1 cellular context compared by ENCODE assay signal in genomic region chr1:23483327-23484252, GRCh38.
TF ChIP-seq lines count a peak whose summit lies in the region.

Gene ASAP3, minus strand, starts transcription at chr1:23484179. Its CDS starts 46 bp downstream, at chr1:23484133.

TF ChIP-seq in HepG2, 621 proteins besides CTCF, POLR2A, EP300 and RAD21 (continued from another document and continues in another):
- no peak for TF ChIP-seq ZBTB26 (CRISPR knock-in tag; IDR thresholded peaks at IDR 0.05; ENCODE audit: borderline replicate concordance)
- no peak for TF ChIP-seq ZHX2 (IDR thresholded peaks at IDR 0.05; ENCODE audit: low read depth)
- TF ChIP-seq ZHX2 (CRISPR knock-in tag; IDR thresholded peaks at IDR 0.05; ENCODE audit: borderline replicate concordance), result no peak
- TF ChIP-seq LRRFIP1 (CRISPR knock-in tag; conservative IDR thresholded peaks at IDR 0.05), result no peak
- no peak for TF ChIP-seq ZNF546 (CRISPR knock-in tag; conservative IDR thresholded peaks at IDR 0.05)
- TF ChIP-seq TCF12 (IDR thresholded peaks at IDR 0.05), result no peak
- TF ChIP-seq TCF12 (CRISPR knock-in tag; IDR thresholded peaks at IDR 0.05), result no peak
- TF ChIP-seq PITX1 (CRISPR knock-in tag; IDR thresholded peaks at IDR 0.05), result no peak
- TF ChIP-seq SMYD3 (CRISPR knock-in tag; IDR thresholded peaks at IDR 0.05), result no peak
- TF ChIP-seq PTBP1 (IDR thresholded peaks at IDR 0.05; ENCODE audit: low read depth, low read length, poor library complexity, severe bottlenecking), result peak; percentile 62
- peak; percentile 24; the same call in 1 of the 2 replicates for TF ChIP-seq ZNF710 (CRISPR knock-in tag; IDR thresholded peaks at IDR 0.05; ENCODE audit: borderline replicate concordance)
- TF ChIP-seq ATF3 (CRISPR knock-in tag; IDR thresholded peaks at IDR 0.05), result 0 out of 2 replicates have a peak, but pooled peaks have one; percentile 22
- no peak for TF ChIP-seq RNF219 (CRISPR knock-in tag; IDR thresholded peaks at IDR 0.05)
- TF ChIP-seq SETDB1 (CRISPR knock-in tag; IDR thresholded peaks at IDR 0.05; ENCODE audit: borderline replicate concordance), result no peak
- 0 out of 2 replicates have a peak, but pooled peaks have one; percentile 67 for TF ChIP-seq PCBP1 (IDR thresholded peaks at IDR 0.05; ENCODE audit: borderline replicate concordance, low read depth, low read length)
- TF ChIP-seq KLF12 (CRISPR knock-in tag; IDR thresholded peaks at IDR 0.05; ENCODE audit: borderline replicate concordance), result 0 out of 2 replicates have a peak, but pooled peaks have one; percentile 64
- TF ChIP-seq ZNF619 (CRISPR knock-in tag; IDR thresholded peaks at IDR 0.05), result no peak
- TF ChIP-seq ASH2L (IDR thresholded peaks at IDR 0.05; ENCODE audit: insufficient read length, low read depth, low read length), result peak; percentile 26
- TF ChIP-seq POGK (CRISPR knock-in tag; conservative IDR thresholded peaks at IDR 0.05), result peak; percentile 61; the same call in 1 of the 2 replicates
- peak; percentile 90 for TF ChIP-seq ZNF777 (CRISPR knock-in tag; IDR thresholded peaks at IDR 0.05)
- TF ChIP-seq CCDC6 (CRISPR knock-in tag; IDR thresholded peaks at IDR 0.05), result 0 out of 2 replicates have a peak, but pooled peaks have one; percentile 18
- no peak for TF ChIP-seq ZNF724P (CRISPR knock-in tag; IDR thresholded peaks at IDR 0.05; ENCODE audit: borderline replicate concordance)
- no peak for TF ChIP-seq SIN3B (IDR thresholded peaks at IDR 0.05; ENCODE audit: low read length)
- no peak for TF ChIP-seq ZNF83 (CRISPR knock-in tag; IDR thresholded peaks at IDR 0.05; ENCODE audit: borderline replicate concordance)
- 0 out of 2 replicates have a peak, but pooled peaks have one; percentile 6 for TF ChIP-seq ZNF451 (CRISPR knock-in tag; IDR thresholded peaks at IDR 0.05)
- TF ChIP-seq ZNF878 (CRISPR knock-in tag; IDR thresholded peaks at IDR 0.05), result no peak
- TF ChIP-seq ETV5 (CRISPR knock-in tag; IDR thresholded peaks at IDR 0.05; ENCODE audit: borderline replicate concordance), result no peak
- no peak for TF ChIP-seq ZNF446 (CRISPR knock-in tag; IDR thresholded peaks at IDR 0.05)
- TF ChIP-seq NFAT5 (CRISPR knock-in tag; IDR thresholded peaks at IDR 0.05), result no peak
